ENCODE assay signal across 21 cellular contexts in genomic region chr2:224222976-224223375, GRCh38.
DNase-seq lines count a peak whose midpoint lies in the region; ATAC-seq, FAIRE-seq and TF ChIP-seq lines count a peak whose summit lies in the region.
"Had no signal": no experiment of that assay in that cellular context is flagged by ENCODE, and none has a peak within 500 bp of the region (broad histone marks: within the 10 kb centered on the region; RNA-seq: fewer than 3 reads in every experiment).

No MANE protein-coding gene starts in this region.

- H3K36me3 ChIP-seq in SK-N-SH (replicated peaks in 1 of 2; ENCODE audit: control insufficient read depth in 1 of 2, insufficient read depth in 2 of 2, low read length in 1 of 2): no peaks in the 10 kb centered on the region
- H3K36me3 ChIP-seq in PC-9 (ENCODE audit: low read depth): no peaks in the 10 kb centered on the region
- H3K36me3 ChIP-seq in keratinocyte (ENCODE audit: control insufficient read depth in 2 of 2, extremely low read depth in 1 of 2, insufficient read depth in 2 of 2, low read length in 2 of 2): no peaks in the 10 kb centered on the region
- H3K36me3 ChIP-seq in osteoblast (ENCODE audit: insufficient read depth, low read length): no peaks in the 10 kb centered on the region

- H3K9me3 ChIP-seq in SK-N-SH (no peaks in the 10 kb centered on the region), PC-9 (ENCODE audit: insufficient read depth, low read depth) (peaks cover 32% of the 10 kb centered on the region), keratinocyte (ENCODE audit: control insufficient read depth, low read depth, low read length) (no peaks in the 10 kb centered on the region), osteoblast (ENCODE audit: low read depth, low read length) (peaks cover 4% of the 10 kb centered on the region)

- intact Hi-C loops in PC-9 (cut with micrococcal nuclease; ENCODE audit: unreplicated experiment): loop anchor here (1.0 to 5.0 kb wide), 3 partner anchors 59 to 264 kb away; no protein-coding TSS in a partner anchor

- FAIRE-seq in keratinocyte (lab: Jason Lieb, UNC): no peak
- no peak for FAIRE-seq in HTR-8/SVneo (lab: Jason Lieb, UNC)
- FAIRE-seq: GM12891, GM18507 had no signal

- TF ChIP-seq CTCF in SK-N-SH (IDR thresholded peaks at IDR 0.05) (no peak), PC-9 (conservative IDR thresholded peaks at IDR 0.05) (no peak), keratinocyte (optimal IDR thresholded peaks at IDR 0.05 in 1 of 3, IDR thresholded peaks at IDR 0.05 in 1 of 3, conservative IDR thresholded peaks at IDR 0.05 in 1 of 3; ENCODE audit: extremely low read depth in 1 of 3, insufficient read depth in 2 of 3, low read length in 3 of 3) (no peak), osteoblast (IDR thresholded peaks at IDR 0.05; ENCODE audit: extremely low read depth, low read depth, low read length) (no peak)

- no peak overlapping the region for H3K9ac ChIP-seq in SK-N-SH
- H3K9ac ChIP-seq in keratinocyte (ENCODE audit: control insufficient read depth, extremely low read depth, insufficient read depth, low read length): no peak overlapping the region

- no peak for TF ChIP-seq EP300 in SK-N-SH (IDR thresholded peaks at IDR 0.05; ENCODE audit: borderline replicate concordance in 1 of 2, low read depth in 1 of 2, low read length in 1 of 2)

- no peaks in the 10 kb centered on the region for H3K9me1 ChIP-seq in keratinocyte (ENCODE audit: control insufficient read depth, extremely low read depth, insufficient read depth, low read length)

- WGBS in SK-N-SH (ENCODE audit: low lambda C conversion rate): 25% methylated on average over 1 of the region's 1 CpG

- no TSS peak for BruUV-seq in PC-9 (replicated peaks; lab: Mats Ljungman, UMichigan)

- dilution Hi-C loops in keratinocyte (cut with MboI; ENCODE audit: extremely low pct_ligation_motif_present, low sequenced_read_pairs): no loop called here

- H3K4me1 ChIP-seq in SK-N-SH (ENCODE audit: control insufficient read depth in 1 of 2, insufficient read depth in 2 of 2, low read depth in 1 of 2, low read length in 1 of 2) (peaks cover 2 to 27% of the 10 kb centered on the region in 2 experiments), PC-9 (replicated peaks; ENCODE audit: insufficient read depth) (peaks cover 39% of the 10 kb centered on the region), keratinocyte (ENCODE audit: control insufficient read depth, extremely low read depth, insufficient read depth, low read length) (peaks cover 27% of the 10 kb centered on the region), osteoblast (ENCODE audit: insufficient read depth, low read length) (peaks cover 32% of the 10 kb centered on the region)

- POLR2A ChIA-PET in SK-N-SH (lab: Yijun Ruan, JAX) (no interaction called here), PC-9 (lab: Charles Lee; ENCODE audit: unreplicated experiment) (interaction anchor here (0.7 kb wide), 1 partner anchor 41 kb away, joined by 4 read pairs; no protein-coding TSS in a partner anchor)

- H3K4me2 ChIP-seq in SK-N-SH: no peak overlapping the region
- H3K4me2 ChIP-seq in PC-9: peak overlapping the region; percentile 46; the same call in 1 of the 2 replicates
- H3K4me2 ChIP-seq in keratinocyte (ENCODE audit: control insufficient read depth, extremely low read depth, insufficient read depth, low read depth, low read length): no peak overlapping the region
- no peak overlapping the region for H3K4me2 ChIP-seq in osteoblast (ENCODE audit: insufficient read depth, low read length)

- no peak for TF ChIP-seq RAD21 in SK-N-SH (IDR thresholded peaks at IDR 0.05; ENCODE audit: low read length)

- H3K27me3 ChIP-seq in SK-N-SH (ENCODE audit: insufficient read depth): no peaks in the 10 kb centered on the region
- H3K27me3 ChIP-seq in PC-9 (ENCODE audit: insufficient read depth, low read depth): no peaks in the 10 kb centered on the region
- H3K27me3 ChIP-seq in keratinocyte (ENCODE audit: control insufficient read depth, extremely low read depth, insufficient read depth, low read length): no peaks in the 10 kb centered on the region
- no peaks in the 10 kb centered on the region for H3K27me3 ChIP-seq in osteoblast (ENCODE audit: insufficient read depth, low read length)

- DNase-seq in SK-N-SH (no peak), PC-9 (no peak), keratinocyte (ENCODE audit: low read depth, low spot score) (no peak), osteoblast (ENCODE audit: insufficient read length, low spot score, missing footprints) (no peak), glomerular visceral epithelial cell (ENCODE audit: extremely low spot score) (no peak), GF-D8 (lab: John Stamatoyannopoulos, UW) (no peak), HTR-8/SVneo (ENCODE audit: insufficient read length, low spot score) (no peak)
- DNase-seq: C1 segment of cervical spinal cord, GDM1, GOT3, MV-4-11, NCI-H1417 treated with DMSO at 0.1 percent for 48 hours, NCI-H1930, NCI-H2171, NCI-H446, NCI-H748 treated with DMSO at 0.1 percent for 48 hours had no signal

- H4K20me1 ChIP-seq in SK-N-SH (ENCODE audit: insufficient read depth): no peaks in the 10 kb centered on the region
- H4K20me1 ChIP-seq in PC-9 (ENCODE audit: insufficient read depth): no peaks in the 10 kb centered on the region
- no peaks in the 10 kb centered on the region for H4K20me1 ChIP-seq in keratinocyte (ENCODE audit: control insufficient read depth, extremely low read depth, insufficient read depth, low read length)
- no peaks in the 10 kb centered on the region for H4K20me1 ChIP-seq in osteoblast (ENCODE audit: insufficient read depth, low read length)

- H3F3A ChIP-seq in SK-N-SH (replicated peaks; ENCODE audit: insufficient read depth) (peaks cover 28% of the 10 kb centered on the region), PC-9 (ENCODE audit: insufficient read depth, low read depth) (peaks cover 32% of the 10 kb centered on the region)

- no peak for ATAC-seq in SK-N-SH treated with all-trans-retinoic acid at 6 μM for 48 hours
- ATAC-seq: PC-3 had no signal

- H2AFZ ChIP-seq in SK-N-SH (ENCODE audit: low read depth): peak overlapping the region; percentile 73; the same call in 1 of the 2 replicates
- H2AFZ ChIP-seq in PC-9: no peak overlapping the region
- H2AFZ ChIP-seq in keratinocyte (ENCODE audit: control insufficient read depth, low read length): peak overlapping the region; percentile 20
- peak overlapping the region; percentile 81 for H2AFZ ChIP-seq in osteoblast (ENCODE audit: low read length)

- no peak overlapping the region for H3K4me3 ChIP-seq in SK-N-SH (ENCODE audit: low read depth in 2 of 2, low read length in 1 of 2)
- no peak overlapping the region for H3K4me3 ChIP-seq in PC-9
- no peak overlapping the region for H3K4me3 ChIP-seq in keratinocyte (ENCODE audit: control insufficient read depth in 2 of 3, extremely low read depth in 1 of 3, insufficient read depth in 2 of 3, low read depth in 1 of 3, low read length in 3 of 3)
- no peak overlapping the region for H3K4me3 ChIP-seq in osteoblast (ENCODE audit: insufficient read depth, low read length)

- no peaks in the 10 kb centered on the region for H3K9me2 ChIP-seq in SK-N-SH
- no peaks in the 10 kb centered on the region for H3K9me2 ChIP-seq in PC-9 (ENCODE audit: insufficient read depth)

- H3K27ac ChIP-seq in SK-N-SH (ENCODE audit: low read depth in 2 of 2, low read length in 1 of 2): peak overlapping the region in 1 of 2 experiments; percentile 96; a peak in 2 of 4 replicates
- H3K27ac ChIP-seq in PC-9: peak overlapping the region; percentile 91; the same call in 1 of the 2 replicates
- H3K27ac ChIP-seq in keratinocyte (ENCODE audit: control insufficient read depth, insufficient read depth, low read length): no peak overlapping the region
- no peak overlapping the region for H3K27ac ChIP-seq in osteoblast (ENCODE audit: low read depth, low read length)
- H3K27ac ChIP-seq: 22Rv1 had no signal

- H3K79me2 ChIP-seq in SK-N-SH (ENCODE audit: insufficient read depth) (no peaks in the 10 kb centered on the region), PC-9 (ENCODE audit: low read depth) (no peaks in the 10 kb centered on the region), keratinocyte (ENCODE audit: control insufficient read depth, insufficient read depth, low read length) (no peaks in the 10 kb centered on the region), osteoblast (ENCODE audit: insufficient read depth, low read length) (no peaks in the 10 kb centered on the region)

- CTCF ChIA-PET in SK-N-SH (lab: Yijun Ruan, JAX): interaction anchor here (0.8 to 1.2 kb wide), 3 partner anchors 60 to 253 kb away, joined by 3 to 5 read pairs (median 3); no protein-coding TSS in a partner anchor
- CTCF ChIA-PET in PC-9 (lab: Charles Lee): interaction anchor here (1.0 kb wide), 1 partner anchor 230 kb away, joined by 3 read pairs; no protein-coding TSS in a partner anchor

TF ChIP-seq in SK-N-SH, 30 proteins besides CTCF, POLR2A, EP300 and RAD21 (continues in another document):
- no peak for TF ChIP-seq GATA2 (CRISPR knock-in tag; IDR thresholded peaks at IDR 0.05)
- TF ChIP-seq NFIC (IDR thresholded peaks at IDR 0.05; ENCODE audit: borderline replicate concordance): no peak
- TF ChIP-seq MXI1 (IDR thresholded peaks at IDR 0.05; ENCODE audit: low read depth, low read length): no peak
- TF ChIP-seq TAF1 (IDR thresholded peaks at IDR 0.05; ENCODE audit: borderline replicate concordance, low read depth, low read length): no peak
- no peak for TF ChIP-seq JUND (IDR thresholded peaks at IDR 0.05)

TF ChIP-seq in SK-N-SH treated with all-trans-retinoic acid at 6 μM for 48 hours, 23 proteins besides CTCF, POLR2A, EP300 and RAD21 (continues in another document):
- TF ChIP-seq PATZ1 (CRISPR knock-in tag; IDR thresholded peaks at IDR 0.05; ENCODE audit: borderline replicate concordance) (no peak), PPARA (CRISPR knock-in tag; IDR thresholded peaks at IDR 0.05; ENCODE audit: borderline replicate concordance) (no peak), GLIS3 (CRISPR knock-in tag; IDR thresholded peaks at IDR 0.05) (no peak), OSR1 (CRISPR knock-in tag; IDR thresholded peaks at IDR 0.05) (no peak), ZFP3 (CRISPR knock-in tag; IDR thresholded peaks at IDR 0.05) (no peak)
